Comparison of ENCODE assay signal across 1 cellular context in the genomic region with DNA sequence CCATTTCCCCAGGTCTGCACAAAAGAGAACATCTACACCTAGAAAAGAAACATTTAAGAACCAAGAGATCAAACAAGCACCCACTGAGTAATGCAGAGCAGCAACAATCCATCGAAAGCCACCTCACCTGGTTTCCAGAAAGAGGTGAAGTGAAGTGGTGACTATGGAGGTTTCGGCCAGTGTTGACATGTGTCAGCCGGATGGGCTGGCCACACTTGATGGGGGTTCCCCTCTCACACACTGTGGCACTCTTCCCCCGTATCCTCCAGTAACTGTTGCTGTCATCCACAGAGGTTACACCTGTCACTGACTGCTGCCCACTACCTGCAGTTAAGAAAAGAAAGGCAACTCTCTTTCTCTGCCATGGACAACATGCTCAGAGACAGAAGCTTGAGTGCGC.
TF ChIP-seq lines count a peak whose summit lies in the region.

No MANE protein-coding gene starts in this region.

TF ChIP-seq in HepG2, 621 proteins besides CTCF, POLR2A, EP300 and RAD21:
- TF ChIP-seq ZC3H13 (CRISPR knock-in tag; IDR thresholded peaks at IDR 0.05) (0 out of 2 replicates have a peak, but pooled peaks have one; percentile 54), TAF1 (CRISPR knock-in tag; IDR thresholded peaks at IDR 0.05) (no peak)
